18 cellular contexts compared by ENCODE assay signal in the genomic region with DNA sequence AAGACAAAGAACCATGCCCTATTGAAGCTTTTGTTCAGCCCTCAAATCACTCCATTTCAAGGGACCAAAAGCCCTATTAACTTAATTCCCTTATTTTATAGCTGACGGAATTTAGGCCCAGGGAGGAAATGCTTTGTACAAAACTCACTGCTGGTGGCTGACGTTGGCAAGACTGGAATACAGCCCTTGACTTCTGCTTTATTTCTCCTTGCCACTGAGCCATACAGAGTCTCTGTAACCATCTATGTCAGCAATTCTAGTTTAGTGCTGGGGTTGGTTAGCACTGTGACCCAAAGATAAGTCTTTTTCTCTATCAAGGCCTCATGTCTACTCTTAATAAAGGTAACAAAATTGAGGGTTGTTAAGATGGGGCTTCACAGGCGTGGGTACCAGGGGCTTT.
"Had no signal": no experiment of that assay in that cellular context is flagged by ENCODE, and none has a peak within 500 bp of the region (broad histone marks: within the 10 kb centered on the region; RNA-seq: fewer than 3 reads in every experiment).

No MANE protein-coding gene starts in this region.

- ATAC-seq: activated T-helper 17 cell treated with anti-CD3 and anti-CD28 coated beads, Interleukin-2, amount 50 U/mL, for 72 hours; body of pancreas; effector memory CD8-positive, alpha-beta T cell; left colon; natural killer cell; stimulated activated naive CD8-positive, alpha-beta T cell treated with anti-CD3 and anti-CD28 coated beads, Interleukin-15, Interleukin-2, amounts not matched to agents 100 U/mL and 50 U/mL, for 24 hours had no signal

- DNase-seq: activated CD4-positive, alpha-beta T cell treated with anti-CD3 and anti-CD28 coated beads, Interleukin-2, amount 50 U/mL, for 1 hour; activated naive CD4-positive, alpha-beta T cell treated with anti-CD3 and anti-CD28 coated beads for 36 hours; activated T-cell treated with anti-CD3 and anti-CD28 coated beads for 4 hours; body of pancreas; effector memory CD8-positive, alpha-beta T cell; immature natural killer cell; left colon; natural killer cell; occipital lobe; stimulated activated CD4-positive, alpha-beta T cell treated with anti-CD3 and anti-CD28 coated beads, Interleukin-4, amount 100 ng/mL, for 1 hour; stimulated activated CD8-positive, alpha-beta memory T cell treated with anti-CD3 and anti-CD28 coated beads, Interleukin-4, amount 100 ng/mL, for 48 hours; stimulated activated naive CD8-positive, alpha-beta T cell treated with anti-CD3 and anti-CD28 coated beads, Interleukin-15, Interleukin-2, amounts not matched to agents 100 U/mL and 50 U/mL, for 24 hours; T-helper 2 cell had no signal

- H3K9me3 Mint-ChIP-seq: activated naive CD4-positive, alpha-beta T cell treated with anti-CD3 and anti-CD28 coated beads for 36 hours; activated T-helper 17 cell treated with anti-CD3 and anti-CD28 coated beads, Interleukin-2, amount 50 U/mL, for 72 hours; central memory CD8-positive, alpha-beta T cell; effector memory CD8-positive, alpha-beta T cell; immature natural killer cell; memory B cell; natural killer cell had no signal

- H3K4me3 ChIP-seq: adrenal gland, body of pancreas, thoracic aorta had no signal

- H3K4me1 ChIP-seq: body of pancreas had no signal

- H3K27me3 Mint-ChIP-seq: activated T-helper 17 cell treated with anti-CD3 and anti-CD28 coated beads, Interleukin-2, amount 50 U/mL, for 72 hours; central memory CD8-positive, alpha-beta T cell; effector memory CD8-positive, alpha-beta T cell; memory B cell had no signal

- H3K36me3 Mint-ChIP-seq: natural killer cell had no signal

- H3K27me3 ChIP-seq: adrenal gland, body of pancreas had no signal

- H3K4me3 Mint-ChIP-seq: activated naive CD4-positive, alpha-beta T cell treated with anti-CD3 and anti-CD28 coated beads for 36 hours; activated T-helper 17 cell treated with anti-CD3 and anti-CD28 coated beads, Interleukin-2, amount 50 U/mL, for 72 hours; central memory CD8-positive, alpha-beta T cell; effector memory CD8-positive, alpha-beta T cell; immature natural killer cell; memory B cell; natural killer cell had no signal

- H3K4me1 Mint-ChIP-seq: activated T-helper 17 cell treated with anti-CD3 and anti-CD28 coated beads, Interleukin-2, amount 50 U/mL, for 72 hours; immature natural killer cell; memory B cell had no signal

- H3K9me3 ChIP-seq: adrenal gland, body of pancreas, thoracic aorta had no signal

- H3K27ac ChIP-seq: body of pancreas had no signal

- H3K36me3 ChIP-seq: adrenal gland, thoracic aorta had no signal

- H3K27ac Mint-ChIP-seq: activated naive CD4-positive, alpha-beta T cell treated with anti-CD3 and anti-CD28 coated beads for 36 hours; activated T-helper 17 cell treated with anti-CD3 and anti-CD28 coated beads, Interleukin-2, amount 50 U/mL, for 72 hours; immature natural killer cell; memory B cell; natural killer cell had no signal
